In genomic region chr11:66154109-66154508, GRCh38 we compare ENCODE assay signal across 18 cellular contexts.
DNase-seq lines count a peak whose midpoint lies in the region; ATAC-seq and TF ChIP-seq lines count a peak whose summit lies in the region.
"Had no signal": no experiment of that assay in that cellular context is flagged by ENCODE, and none has a peak within 500 bp of the region (broad histone marks: within the 10 kb centered on the region; RNA-seq: fewer than 3 reads in every experiment).

No MANE protein-coding gene starts in this region.

- no peaks in the 10 kb centered on the region for H3K9me3 Mint-ChIP-seq in WTC11
- H3K9me3 Mint-ChIP-seq in central memory CD8-positive, alpha-beta T cell: no peaks in the 10 kb centered on the region
- H3K9me3 Mint-ChIP-seq in stimulated activated naive B cell treated with anti-CD40 and anti-IgM and Interleukin-4, amounts not matched to agents 10 μg/mL and 1 μg/mL and 100 μg/mL, for 72 hours: peaks cover 6% of the 10 kb centered on the region in 2 donors
- H3K9me3 Mint-ChIP-seq: CD14-positive monocyte; CD4-positive, CD25-positive, alpha-beta regulatory T cell; CD8-positive, alpha-beta T cell had no signal

- H3K27me3 Mint-ChIP-seq in WTC11 (ENCODE audit: low read depth): no peaks in the 10 kb centered on the region
- H3K27me3 Mint-ChIP-seq in central memory CD8-positive, alpha-beta T cell: no peaks in the 10 kb centered on the region
- no peaks in the 10 kb centered on the region for H3K27me3 Mint-ChIP-seq in stimulated activated naive B cell treated with anti-CD40 and anti-IgM and Interleukin-4, amounts not matched to agents 10 μg/mL and 1 μg/mL and 100 μg/mL, for 72 hours
- H3K27me3 Mint-ChIP-seq: CD4-positive, CD25-positive, alpha-beta regulatory T cell had no signal

- H3K4me1 Mint-ChIP-seq in WTC11: 0 out of 2 replicates have a peak, but pooled peaks cover 3% of the 10 kb centered on the region
- peaks cover 38% of the 10 kb centered on the region for H3K4me1 Mint-ChIP-seq in central memory CD8-positive, alpha-beta T cell
- H3K4me1 Mint-ChIP-seq in stimulated activated naive B cell treated with anti-CD40 and anti-IgM and Interleukin-4, amounts not matched to agents 10 μg/mL and 1 μg/mL and 100 μg/mL, for 72 hours: peaks cover 25 to 42% of the 10 kb centered on the region in 2 donors

- POLR2A ChIA-PET in HEK293 (lab: Yijun Ruan, JAX): interaction anchor here (0.6 kb wide), 1 partner anchor 306 kb away, joined by 4 read pairs; no protein-coding TSS in a partner anchor
- POLR2A ChIA-PET in WTC11 (lab: Charles Lee): no interaction called here

- H3K36me3 Mint-ChIP-seq in WTC11: no peaks in the 10 kb centered on the region
- H3K36me3 Mint-ChIP-seq in central memory CD8-positive, alpha-beta T cell (ENCODE audit: insufficient read depth): peaks cover 3% of the 10 kb centered on the region
- peaks cover 16 to 17% of the 10 kb centered on the region in 2 donors for H3K36me3 Mint-ChIP-seq in stimulated activated naive B cell treated with anti-CD40 and anti-IgM and Interleukin-4, amounts not matched to agents 10 μg/mL and 1 μg/mL and 100 μg/mL, for 72 hours

- no peaks in the 10 kb centered on the region for H3K36me3 ChIP-seq in HEK293 (ENCODE audit: control insufficient read depth in 2 of 2, insufficient read depth in 1 of 2, low read length in 2 of 2)
- H3K36me3 ChIP-seq: BE2C had no signal

- no peak overlapping the region for H3K27ac Mint-ChIP-seq in WTC11
- peak overlapping the region; percentile 60 for H3K27ac Mint-ChIP-seq in central memory CD8-positive, alpha-beta T cell (ENCODE audit: low read depth)
- H3K27ac Mint-ChIP-seq in stimulated activated naive B cell treated with anti-CD40 and anti-IgM and Interleukin-4, amounts not matched to agents 10 μg/mL and 1 μg/mL and 100 μg/mL, for 72 hours: no peak overlapping the region
- H3K27ac Mint-ChIP-seq: CD14-positive monocyte; CD4-positive, CD25-positive, alpha-beta regulatory T cell had no signal

- H3K4me3 ChIP-seq in HEK293 (ENCODE audit: low read depth, low read length): no peak overlapping the region
- H3K4me3 ChIP-seq: BLaER1 had no signal

- H3K27ac ChIP-seq in HEK293 (ENCODE audit: extremely low read depth, low read depth, low read length): no peak overlapping the region
- H3K27ac ChIP-seq: BLaER1 had no signal

- no peak for TF ChIP-seq CTCF in HEK293 (tag by site-specific recombination; IDR thresholded peaks at IDR 0.05)
- TF ChIP-seq CTCF in WTC11 (IDR thresholded peaks at IDR 0.05): no peak

- H3K9me3 ChIP-seq in HEK293 (ENCODE audit: control insufficient read depth, insufficient read depth, low read depth, low read length): no peaks in the 10 kb centered on the region
- H3K9me3 ChIP-seq: BE2C, BLaER1, Caco-2 had no signal

- CTCF ChIA-PET in HEK293 (lab: Yijun Ruan, JAX) (interaction anchor here (0.6 kb wide), 1 partner anchor 10 kb away, joined by 5 read pairs; no protein-coding TSS in a partner anchor), WTC11 (lab: Charles Lee) (interaction anchor here (1.0 kb wide), 1 partner anchor 68 kb away, joined by 4 read pairs; no protein-coding TSS in a partner anchor)

- no peaks in the 10 kb centered on the region; the same call in 1 of the 2 replicates for H3K4me1 ChIP-seq in HEK293 (ENCODE audit: control insufficient read depth, insufficient read depth, low read length)
- H3K4me1 ChIP-seq: BE2C had no signal

- no peak for ATAC-seq in WTC11
- no peak for ATAC-seq in central memory CD8-positive, alpha-beta T cell (replicated peaks; ENCODE audit: extremely low read depth, poor library complexity, severe bottlenecking)
- no peak for ATAC-seq in stimulated activated naive B cell treated with anti-CD40 and anti-IgM and Interleukin-4, amounts not matched to agents 10 μg/mL and 1 μg/mL and 100 μg/mL, for 72 hours (replicated peaks)
- ATAC-seq: CD8-positive, alpha-beta T cell had no signal

- no peak overlapping the region for H3K4me3 Mint-ChIP-seq in WTC11
- no peak overlapping the region for H3K4me3 Mint-ChIP-seq in central memory CD8-positive, alpha-beta T cell
- no peak overlapping the region for H3K4me3 Mint-ChIP-seq in stimulated activated naive B cell treated with anti-CD40 and anti-IgM and Interleukin-4, amounts not matched to agents 10 μg/mL and 1 μg/mL and 100 μg/mL, for 72 hours
- H3K4me3 Mint-ChIP-seq: CD14-positive monocyte; CD4-positive, CD25-positive, alpha-beta regulatory T cell; CD8-positive, alpha-beta T cell had no signal

- DNase-seq in WTC11 (ENCODE audit: low spot score) (no peak), NCI-H82 treated with DMSO at 0.1 percent for 48 hours (lab: John Stamatoyannopoulos, UW; ENCODE audit: unreplicated experiment) (no peak), HuH-7 (ENCODE audit: low spot score) (no peak)
- DNase-seq in central memory CD8-positive, alpha-beta T cell (ENCODE audit: low spot score in 2 of 2): no peak
- DNase-seq in stimulated activated naive B cell treated with anti-CD40 and anti-IgM and Interleukin-4, amounts not matched to agents 10 μg/mL and 1 μg/mL and 100 μg/mL, for 72 hours: no peak
- DNase-seq: 8988T; ACHN; BE2C; C1 segment of cervical spinal cord; Caco-2; Calu3; CD4-positive, CD25-positive, alpha-beta regulatory T cell; CD8-positive, alpha-beta T cell; DMS79 treated with DMSO at 0.1 percent for 48 hours; GF-D8 had no signal

TF ChIP-seq in HEK293, 187 proteins besides CTCF, POLR2A, EP300 and RAD21:
- TF ChIP-seq ZNF121 (tag by site-specific recombination; IDR thresholded peaks at IDR 0.05) (peak; percentile 70; the same call in 1 of the 2 replicates), GLI2 (tag by site-specific recombination; IDR thresholded peaks at IDR 0.05; ENCODE audit: borderline replicate concordance, low read depth) (no peak)
TF ChIP-seq in HEK293: peak in this region for 1.

TF ChIP-seq in WTC11, 78 proteins besides CTCF, POLR2A, EP300 and RAD21:
- no peak for TF ChIP-seq MAX (CRISPR knock-in tag; IDR thresholded peaks at IDR 0.05)
- TF ChIP-seq ELF4 (CRISPR knock-in tag; IDR thresholded peaks at IDR 0.05; ENCODE audit: low read depth): no peak
- no peak for TF ChIP-seq E2F4 (CRISPR knock-in tag; IDR thresholded peaks at IDR 0.05; ENCODE audit: borderline replicate concordance, low read depth)
- no peak for TF ChIP-seq ERG (CRISPR knock-in tag; IDR thresholded peaks at IDR 0.05)
- no peak for TF ChIP-seq GRHL2 (CRISPR knock-in tag; IDR thresholded peaks at IDR 0.05; ENCODE audit: insufficient replicate concordance, severe bottlenecking)
- no peak for TF ChIP-seq ZNF232 (CRISPR knock-in tag; IDR thresholded peaks at IDR 0.05)
- 0 out of 2 replicates have a peak, but pooled peaks have one; percentile 33 for TF ChIP-seq ZNF121 (CRISPR knock-in tag; IDR thresholded peaks at IDR 0.05)
- TF ChIP-seq ZBTB21 (CRISPR knock-in tag; IDR thresholded peaks at IDR 0.05; ENCODE audit: borderline replicate concordance): no peak

Comparison
In these comparisons a context has a peak if more than half of its experiments do, and no peak if none do; other contexts are left out.
1. Of the 8 proteins assayed by ChIP-seq in both HEK293 and WTC11: peak only in HEK293: none; only in WTC11: none; in both: ZNF121; in neither: 7.